In genomic region chrX:49701948-49702347, GRCh38 we compare ENCODE assay signal across 26 cellular contexts. TPM values are rescaled to one million over a fixed set of nuclear protein-coding genes. Genes with fewer than 3 reads are reported as not detected.
DNase-seq lines count a peak whose midpoint lies in the region; ATAC-seq and TF ChIP-seq lines count a peak whose summit lies in the region.
"Had no signal": no experiment of that assay in that cellular context is flagged by ENCODE, and none has a peak within 500 bp of the region (broad histone marks: within the 10 kb centered on the region; RNA-seq: fewer than 3 reads in every experiment).

No MANE protein-coding gene starts in this region.

- no peaks in the 10 kb centered on the region for H3K4me1 ChIP-seq in aorta (ENCODE audit: control insufficient read depth in 1 of 2, insufficient read depth in 2 of 2, low read length in 2 of 2)
- H3K4me1 ChIP-seq: BE2C had no signal

- no peaks in the 10 kb centered on the region for H4K20me1 ChIP-seq in neural cell (ENCODE audit: insufficient read depth)
- H4K20me1 ChIP-seq: BLaER1 had no signal

- intact Hi-C loops in aorta (cut with DNase I): no loop called here

- peak overlapping the region; percentile 9 for H3K9ac ChIP-seq in neural cell (ENCODE audit: low read length)
- H3K9ac ChIP-seq: BLaER1 had no signal

- no peak overlapping the region for H3K4me3 ChIP-seq in neural cell (ENCODE audit: low read length)
- H3K4me3 ChIP-seq in aorta (ENCODE audit: low read length in 2 of 2): no peak overlapping the region
- H3K4me3 ChIP-seq: BLaER1 had no signal

- no peak overlapping the region for H3K4me2 ChIP-seq in neural cell (ENCODE audit: low read length)
- H3K4me2 ChIP-seq: BLaER1 had no signal

- no peaks in the 10 kb centered on the region for H3F3A ChIP-seq in neural cell (ENCODE audit: insufficient read depth, low read length, poor library complexity, severe bottlenecking)

- no peak for ATAC-seq in HG02623 (IDR thresholded peaks at IDR 0.05; ENCODE audit: unreplicated experiment)
- ATAC-seq in aorta (ENCODE audit: low FRiP score): no peak

- no peaks in the 10 kb centered on the region for H3K9me2 ChIP-seq in neural cell (ENCODE audit: insufficient read depth, low read length)

- DNase-seq in G401 (ENCODE audit: low spot score) (peak; percentile 90), cerebellar cortex (ENCODE audit: low spot score) (peak; percentile 86), left kidney (ENCODE audit: low read depth, low spot score) (peak; percentile 1), NCI-H82 (lab: John Stamatoyannopoulos, UW) (no peak), aorta (no peak)
- DNase-seq in stimulated activated CD4-positive, alpha-beta T cell treated with anti-CD3 and anti-CD28 coated beads, Interleukin-12 subunit alpha, Interleukin-12 subunit beta, amount 100 ng/mL, for 4 hours: no peak
- DNase-seq: 8988T; ACHN; BE2C; CD4-positive, alpha-beta memory T cell; CD4-positive, CD25-positive, alpha-beta regulatory T cell; CD8-positive, alpha-beta memory T cell; COR-L47; DMS 273 treated with DMSO at 0.1 percent for 48 hours; DMS153; DMS53; DMS79; DND-41; EL; GF-D8 had no signal

- H3K36me3 ChIP-seq in neural cell (ENCODE audit: insufficient read depth, low read length) (no peaks in the 10 kb centered on the region), aorta (ENCODE audit: control insufficient read depth in 1 of 2, insufficient read depth in 2 of 2, low read length in 1 of 2) (no peaks in the 10 kb centered on the region)
- H3K36me3 ChIP-seq: BE2C, BLaER1 had no signal

- H3K79me2 ChIP-seq in neural cell (replicated peaks; ENCODE audit: insufficient read depth, low read length): no peaks in the 10 kb centered on the region

- H3K27me3 ChIP-seq in neural cell (ENCODE audit: insufficient read depth, low read depth, low read length): no peaks in the 10 kb centered on the region
- no peaks in the 10 kb centered on the region for H3K27me3 ChIP-seq in aorta (ENCODE audit: control insufficient read depth in 1 of 2, insufficient read depth in 2 of 2, low read length in 1 of 2)
- H3K27me3 ChIP-seq: BE2C had no signal

- H2AFZ ChIP-seq in neural cell (ENCODE audit: low read depth, low read length): no peak overlapping the region

- H3K27ac ChIP-seq in neural cell (ENCODE audit: low read length): peak overlapping the region; percentile 31
- H3K27ac ChIP-seq in aorta (ENCODE audit: low read depth in 1 of 2, low read length in 2 of 2): no peak overlapping the region
- H3K27ac ChIP-seq: BLaER1 had no signal

- WGBS in aorta, 2 donors: 22 to 34% methylated on average over 5 of the region's 5 CpGs

- TF ChIP-seq CTCF in neural cell (IDR thresholded peaks at IDR 0.05; ENCODE audit: poor library complexity, severe bottlenecking): no peak

- TF ChIP-seq RAD21 in neural cell (conservative IDR thresholded peaks at IDR 0.05): no peak

- in situ Hi-C loops in G401 (cut with HindIII; ENCODE audit: low sequenced_read_pairs): no loop called here

- no peak for TF ChIP-seq EP300 in neural cell (conservative IDR thresholded peaks at IDR 0.05; ENCODE audit: poor library complexity, severe bottlenecking)

- H3K9me3 ChIP-seq in neural cell (ENCODE audit: low read length): no peaks in the 10 kb centered on the region
- no peaks in the 10 kb centered on the region for H3K9me3 ChIP-seq in aorta (ENCODE audit: control insufficient read depth, low read length)
- H3K9me3 ChIP-seq: BE2C had no signal

TF ChIP-seq in neural cell, 6 proteins besides CTCF, POLR2A, EP300 and RAD21:
- TF ChIP-seq SMC3 (conservative IDR thresholded peaks at IDR 0.05; ENCODE audit: poor library complexity): no peak
- TF ChIP-seq TAF1 (IDR thresholded peaks at IDR 0.05; ENCODE audit: low read depth): no peak
- TF ChIP-seq REST (IDR thresholded peaks at IDR 0.05; ENCODE audit: borderline replicate concordance): no peak
- no peak for TF ChIP-seq POLR2AphosphoS5 (IDR thresholded peaks at IDR 0.05)
- TF ChIP-seq EZH2 (IDR thresholded peaks at IDR 0.05; ENCODE audit: borderline replicate concordance, insufficient read depth, low read length, poor library complexity, severe bottlenecking): no peak
- no peak for TF ChIP-seq MXI1 (conservative IDR thresholded peaks at IDR 0.05; ENCODE audit: poor library complexity, severe bottlenecking)

RNA-seq across cellular contexts. Expression of gene PAGE1, which starts 6.2 kb away (rescaled TPM):
- not detected in 2 replicates for total RNA-seq in G401 (2014; rRNA removed; shearing (Covaris generic))
- polyA plus RNA-seq in neural cell (not detected in 2 replicates), aorta (not detected)
- not detected in 2 replicates for polyA minus RNA-seq in neural cell
- total RNA-seq in aorta: not detected
- total RNA-seq: A673; CD4-positive, alpha-beta memory T cell; CD4-positive, CD25-positive, alpha-beta regulatory T cell; CD8-positive, alpha-beta memory T cell had no signal
- polyA plus RNA-seq: AG04450; CD14-positive monocyte; CD4-positive, alpha-beta memory T cell; CD4-positive, CD25-positive, alpha-beta regulatory T cell; CD8-positive, alpha-beta memory T cell had no signal

Comparison
In these comparisons a context has a peak if more than half of its experiments do, and no peak if none do; other contexts are left out.
1. DNase-seq: peak in G401 (single experiment), cerebellar cortex (single experiment) and left kidney (single experiment); none in stimulated activated CD4-positive, alpha-beta T cell treated with anti-CD3 and anti-CD28 coated beads, Interleukin-12 subunit alpha, Interleukin-12 subunit beta, amount 100 ng/mL, for 4 hours (single experiment), NCI-H82 (single experiment) and aorta (0 of 2).